8 cellular contexts compared by ENCODE assay signal in the genomic region with DNA sequence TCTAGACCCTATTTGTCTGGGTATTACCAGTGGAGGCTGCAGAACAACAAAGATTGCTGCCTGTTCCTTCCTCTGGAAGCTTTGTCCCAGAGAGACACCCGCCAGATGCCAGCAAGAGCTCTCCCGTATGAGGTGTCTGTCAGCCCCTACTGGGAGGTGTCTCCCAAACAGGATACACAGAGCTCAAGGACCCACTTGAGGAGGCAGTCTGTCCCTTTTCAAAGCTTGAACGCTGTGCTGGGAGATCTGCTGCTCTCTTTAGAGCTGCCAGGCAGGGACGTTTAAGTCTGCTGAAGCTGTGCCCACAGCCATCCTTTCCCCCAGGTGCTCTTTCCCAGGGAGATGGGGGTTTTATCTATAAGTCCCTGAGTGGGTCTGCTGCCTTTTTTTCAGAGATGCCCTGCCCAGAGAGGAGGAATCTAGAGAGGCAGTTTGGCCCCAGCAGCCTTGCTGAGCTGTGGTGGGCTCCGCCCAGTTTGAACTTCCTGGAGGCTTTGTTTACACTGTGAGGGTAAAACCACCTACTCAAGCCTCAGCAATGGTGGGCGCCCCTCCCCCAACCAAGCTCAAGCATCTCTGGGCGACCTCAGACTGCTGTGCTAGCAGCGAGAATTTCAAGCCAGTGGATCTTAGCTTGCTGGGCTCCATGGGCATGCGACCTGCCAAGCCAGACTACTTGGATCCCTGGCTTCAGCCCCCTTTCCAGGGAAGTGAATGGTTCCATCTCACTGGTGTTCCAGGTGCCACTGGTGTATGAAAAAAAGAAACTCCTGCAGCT. TPM values are rescaled to one million over a fixed set of nuclear protein-coding genes. Genes with fewer than 3 reads are reported as not detected.
DNase-seq lines count a peak whose midpoint lies in the region; ATAC-seq and TF ChIP-seq lines count a peak whose summit lies in the region.
"Not testable (repeated sequence)": the region's sequence is repeated elsewhere in the genome, so short reads cannot be mapped to it uniquely, and the experiment has no call there.

No MANE protein-coding gene starts in this region.

- H4K20me1 ChIP-seq in DND-41 (ENCODE audit: insufficient read depth, low read length); SU-DHL-6 (ENCODE audit: low read depth, low read length); smooth muscle cell (ENCODE audit: low read depth): not testable (repeated sequence)

- 45% methylated on average over 9 of the region's 9 CpGs for WGBS in smooth muscle cell (ENCODE audit: low lambda C conversion rate)

- peak; percentile 86 for ATAC-seq in DND-41 (ENCODE audit: insufficient read depth, low read depth)
- peak; percentile 36 to 39 for ATAC-seq in stimulated activated naive B cell treated with anti-CD40 and anti-IgM and Interleukin-4, amounts not matched to agents 10 μg/mL and 1 μg/mL and 100 μg/mL, for 72 hours (replicated peaks)

- peak overlapping the region; percentile 66 to 93 (median 90) for H3K27ac Mint-ChIP-seq in immature natural killer cell
- H3K27ac Mint-ChIP-seq in stimulated activated naive B cell treated with anti-CD40 and anti-IgM and Interleukin-4, amounts not matched to agents 10 μg/mL and 1 μg/mL and 100 μg/mL, for 72 hours, result not testable (repeated sequence)

- peak overlapping the region; percentile 63 for H3K4me2 ChIP-seq in DND-41 (ENCODE audit: insufficient read depth, low read length)
- peak overlapping the region; percentile 40 for H3K4me2 ChIP-seq in SU-DHL-6 (ENCODE audit: low read depth, low read length, poor library complexity, severe bottlenecking)
- peak overlapping the region; percentile 6 for H3K4me2 ChIP-seq in smooth muscle cell

- peaks cover 40 to 55% (median 44%) of the 10 kb centered on the region in 3 donors for H3K36me3 Mint-ChIP-seq in immature natural killer cell
- H3K36me3 Mint-ChIP-seq in stimulated activated naive B cell treated with anti-CD40 and anti-IgM and Interleukin-4, amounts not matched to agents 10 μg/mL and 1 μg/mL and 100 μg/mL, for 72 hours, result peaks cover 21 to 40% of the 10 kb centered on the region in 2 donors

- H3K27me3 Mint-ChIP-seq in immature natural killer cell (ENCODE audit: low read depth in 3 of 3), result peaks cover 10 to 23% (median 12%) of the 10 kb centered on the region in 3 donors
- H3K27me3 Mint-ChIP-seq in stimulated activated naive B cell treated with anti-CD40 and anti-IgM and Interleukin-4, amounts not matched to agents 10 μg/mL and 1 μg/mL and 100 μg/mL, for 72 hours, result not testable (repeated sequence)

- H3K9me3 ChIP-seq in DND-41 (ENCODE audit: insufficient read depth, low read length, severe bottlenecking); SU-DHL-6 (ENCODE audit: insufficient read depth, low read length); smooth muscle cell (replicated peaks; ENCODE audit: low read depth): not testable (repeated sequence)

- H3F3A ChIP-seq in SU-DHL-6 (ENCODE audit: insufficient read depth), result peaks cover 11% of the 10 kb centered on the region; the same call in 1 of the 2 replicates
- H3F3A ChIP-seq in smooth muscle cell (ENCODE audit: low read depth), result not testable (repeated sequence)

- H3K4me1 Mint-ChIP-seq in immature natural killer cell, result peaks cover 57 to 72% of the 10 kb centered on the region in 2 donors
- H3K4me1 Mint-ChIP-seq in stimulated activated naive B cell treated with anti-CD40 and anti-IgM and Interleukin-4, amounts not matched to agents 10 μg/mL and 1 μg/mL and 100 μg/mL, for 72 hours, result peaks cover 32 to 51% of the 10 kb centered on the region in 2 donors

- H2AFZ ChIP-seq in DND-41 (ENCODE audit: low read depth, low read length) (peak overlapping the region; percentile 88), SU-DHL-6 (ENCODE audit: low read depth, low read length, severe bottlenecking) (peak overlapping the region; percentile 47), smooth muscle cell (ENCODE audit: low read depth) (peak overlapping the region; percentile 19)

- H3K27ac ChIP-seq in DND-41 (ENCODE audit: low read length), result peak overlapping the region; percentile 90
- not testable (repeated sequence) for H3K27ac ChIP-seq in SU-DHL-6 (ENCODE audit: low read depth, low read length); smooth muscle cell (ENCODE audit: low read depth)

- peaks cover 35% of the 10 kb centered on the region for H3K4me1 ChIP-seq in DND-41 (ENCODE audit: insufficient read depth, low read length)
- H3K4me1 ChIP-seq in smooth muscle cell (ENCODE audit: low read depth), result not testable (repeated sequence)

- not testable (repeated sequence) for H3K36me3 ChIP-seq in DND-41 (ENCODE audit: insufficient read depth, low read length); SU-DHL-6 (ENCODE audit: low read length); smooth muscle cell (ENCODE audit: low read depth)

- H3K4me3 ChIP-seq in DND-41 (ENCODE audit: low read depth in 1 of 2, low read length in 2 of 2), result peak overlapping the region in 1 of 2 experiments; percentile 48; a peak in 2 of 4 replicates
- not testable (repeated sequence) for H3K4me3 ChIP-seq in SU-DHL-6 (ENCODE audit: insufficient read depth, low read length, poor library complexity, severe bottlenecking); smooth muscle cell

- H3K79me2 ChIP-seq in DND-41 (ENCODE audit: insufficient read depth, low read length); SU-DHL-6 (ENCODE audit: insufficient read depth, low read length); smooth muscle cell (ENCODE audit: low read depth): not testable (repeated sequence)

- H3K4me3 Mint-ChIP-seq in immature natural killer cell, result peak overlapping the region; percentile 27 to 76 (median 58)
- H3K4me3 Mint-ChIP-seq in stimulated activated naive B cell treated with anti-CD40 and anti-IgM and Interleukin-4, amounts not matched to agents 10 μg/mL and 1 μg/mL and 100 μg/mL, for 72 hours, result not testable (repeated sequence)

- TF ChIP-seq CTCF in DND-41 (IDR thresholded peaks at IDR 0.05; ENCODE audit: borderline replicate concordance, extremely low read depth, low read length, poor library complexity, severe bottlenecking), result peak; percentile 6
- not testable (repeated sequence) for TF ChIP-seq CTCF in SU-DHL-6 (IDR thresholded peaks at IDR 0.05; ENCODE audit: insufficient read depth, low read length, poor library complexity, severe bottlenecking); smooth muscle cell (IDR thresholded peaks at IDR 0.05; ENCODE audit: borderline replicate concordance, insufficient read depth, poor library complexity, severe bottlenecking)

- H3K27me3 ChIP-seq in DND-41 (ENCODE audit: insufficient read depth, low read length, poor library complexity); SU-DHL-6 (ENCODE audit: low read length); smooth muscle cell (ENCODE audit: low read depth): not testable (repeated sequence)

- DNase-seq in DND-41, result peak; percentile 92
- peak; percentile 10 for DNase-seq in NCI-H187 treated with DMSO at 0.1 percent for 48 hours (lab: John Stamatoyannopoulos, UW)
- peak; percentile 48 to 60 for DNase-seq in activated CD8-positive, alpha-beta memory T cell treated with anti-CD3 and anti-CD28 coated beads for 1 hour (ENCODE audit: extremely low read depth in 1 of 2, low read depth in 1 of 2)
- DNase-seq in activated naive CD4-positive, alpha-beta T cell treated with anti-CD3 and anti-CD28 coated beads, Interleukin-2, amount 50 U/mL, for 16 hours, result peak; percentile 28
- peak; percentile 81 to 85 (median 81) for DNase-seq in immature natural killer cell
- DNase-seq in smooth muscle cell (lab: John Stamatoyannopoulos, UW; ENCODE audit: unreplicated experiment); stimulated activated naive B cell treated with anti-CD40 and anti-IgM and Interleukin-4, amounts not matched to agents 10 μg/mL and 1 μg/mL and 100 μg/mL, for 72 hours: not testable (repeated sequence)

- peaks cover 37 to 61% (median 54%) of the 10 kb centered on the region in 6 donors for H3K9me3 Mint-ChIP-seq in immature natural killer cell
- H3K9me3 Mint-ChIP-seq in stimulated activated naive B cell treated with anti-CD40 and anti-IgM and Interleukin-4, amounts not matched to agents 10 μg/mL and 1 μg/mL and 100 μg/mL, for 72 hours, result peaks cover 21 to 25% of the 10 kb centered on the region in 2 donors

- peak overlapping the region; percentile 50 for H3K9ac ChIP-seq in DND-41 (ENCODE audit: low read depth, low read length)
- H3K9ac ChIP-seq in SU-DHL-6 (ENCODE audit: low read length), result peak overlapping the region; percentile 33; the same call in 1 of the 2 replicates
- not testable (repeated sequence) for H3K9ac ChIP-seq in smooth muscle cell (ENCODE audit: low read depth)

- not testable (repeated sequence) for H3K9me2 ChIP-seq in SU-DHL-6 (replicated peaks; ENCODE audit: insufficient read depth, low read length)

RNA-seq across cellular contexts. Expression of a gene that starts 54.3 kb away (rescaled TPM):
- polyA plus RNA-seq in immature natural killer cell (1 to 10 TPM in 2 of 3 donors, not detected in 1; 1.4 to 2.4 TPM), smooth muscle cell (3.1 TPM in 2 replicates)
- 4.0 and 5.9 TPM in 2 replicates for total RNA-seq in smooth muscle cell

RNA-seq across cellular contexts. Expression of a gene that starts 55.6 kb away (rescaled TPM):
- polyA plus RNA-seq in immature natural killer cell (100 to 1,000 TPM in 1 of 3 donors, 10 to 100 TPM in 2; 65.1 to 104 (median 80.0) TPM), smooth muscle cell (73.9 and 84.0 TPM in 2 replicates)
- 78.8 and 92.9 TPM in 2 replicates for total RNA-seq in smooth muscle cell

Comparison
In these comparisons a context has a peak if more than half of its experiments do, and no peak if none do; other contexts are left out.
1. H2AFZ ChIP-seq: peak in every context shown above with its lines; median percentile 88 in DND-41; 47 in SU-DHL-6; 19 in smooth muscle cell.
2. H3K4me2 ChIP-seq: peak in every context shown above with its lines; median percentile 63 in DND-41; 40 in SU-DHL-6; 6 in smooth muscle cell.